1 cellular context compared by ENCODE assay signal in genomic region chr6:13404115-13404891, GRCh38.
A peak's percentile ranks its signal among the peaks of the same experiment; 100 is the strongest.
TF ChIP-seq lines count a peak whose summit lies in the region.

No MANE protein-coding gene starts in this region.

TF ChIP-seq in K562, 482 proteins besides CTCF, POLR2A, EP300 and RAD21 (continued from another document):
- TF ChIP-seq ZBTB11 (CRISPR knock-in tag; IDR thresholded peaks at IDR 0.05), result 0 out of 6 replicates have a peak, but pooled peaks of 1 of the 3 experiments have one; percentile 25
